8 cellular contexts compared by ENCODE assay signal in the genomic region with DNA sequence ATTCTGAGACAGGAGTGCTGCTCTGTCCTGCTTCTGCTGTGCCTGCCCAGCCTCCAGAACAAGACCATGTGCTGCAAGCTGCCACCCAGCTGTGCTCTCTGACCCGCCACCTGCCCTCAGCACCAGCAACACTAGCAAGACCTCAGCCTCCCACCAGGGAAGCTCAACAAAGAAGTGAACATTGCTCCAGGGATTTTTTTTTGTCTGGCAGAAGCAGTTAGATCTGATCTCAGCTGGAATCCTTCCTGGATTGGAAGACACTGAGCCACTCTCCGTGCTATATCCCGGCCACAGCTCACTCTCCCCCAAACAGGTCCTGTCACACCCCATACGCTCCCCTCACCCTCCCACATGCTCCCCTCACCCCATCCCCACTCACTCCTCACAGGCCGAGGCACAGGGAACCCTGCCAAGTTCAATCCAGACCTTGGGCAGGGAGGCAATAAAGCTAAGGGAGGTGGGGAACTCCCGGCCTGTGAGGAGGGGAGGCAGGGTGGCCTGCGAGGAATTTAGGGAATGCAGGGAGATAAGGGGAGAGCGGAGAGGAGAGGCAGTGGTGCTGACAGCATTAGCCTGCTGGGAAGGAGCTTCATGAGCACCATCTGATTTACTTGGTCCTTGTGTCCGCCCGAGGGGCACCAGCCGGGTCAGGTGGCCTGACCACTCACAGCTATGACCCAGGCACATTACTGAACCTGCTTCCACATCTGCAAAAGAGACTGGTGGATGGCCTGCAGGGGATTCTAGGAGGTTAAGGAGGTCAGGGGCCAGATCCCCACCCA. TPM values are rescaled to one million over a fixed set of nuclear protein-coding genes. Genes with fewer than 3 reads are reported as not detected.
DNase-seq lines count a peak whose midpoint lies in the region; ATAC-seq, FAIRE-seq and TF ChIP-seq lines count a peak whose summit lies in the region.

No MANE protein-coding gene starts in this region.

- no TSS peak for BruUV-seq in HCT116 (replicated peaks; lab: Mats Ljungman, UMichigan)

- H3K4me1 ChIP-seq in HCT116 (ENCODE audit: control insufficient read depth in 1 of 2, insufficient read depth in 2 of 2, low read length in 2 of 2) (peaks cover 54 to 56% of the 10 kb centered on the region in 2 experiments), sigmoid colon (peaks cover 0 to 100% (median 99%) of the 10 kb centered on the region in 4 donors)

- peak overlapping the region; percentile 82 for H3K4me2 ChIP-seq in HCT116 (ENCODE audit: low read length)

- intact Hi-C loops in HCT116 (cut with micrococcal nuclease): no loop called here
- intact Hi-C loops in left ventricle myocardium superior (cut with micrococcal nuclease): no loop called here
- intact Hi-C loops in sigmoid colon (cut with DNase I): no loop called here

- RAD21 ChIA-PET in HCT116 (lab: Charles Lee; ENCODE audit: low non-redundant PET in 1 of 2, low total read pairs in 2 of 2, uncharacterized antibody in 2 of 2, unreplicated experiment in 2 of 2): interaction anchor here in 1 of 2 experiments (0.6 kb wide), 1 partner anchor 325 kb away, joined by 5 read pairs; no protein-coding TSS in a partner anchor

- H3K9ac ChIP-seq in HCT116 (ENCODE audit: low read length) (peak overlapping the region; percentile 32), SK-N-MC (ENCODE audit: insufficient read length) (no peak overlapping the region)

- no peaks in the 10 kb centered on the region for H3K9me2 ChIP-seq in HCT116 (ENCODE audit: insufficient read depth)

- 0 out of 4 replicates have a peak, but pooled peaks cover 0 to 6% of the 10 kb centered on the region in 2 experiments for H3K36me3 ChIP-seq in HCT116 (ENCODE audit: control insufficient read depth in 1 of 2, insufficient read depth in 2 of 2, low read length in 2 of 2)
- H3K36me3 ChIP-seq in SK-N-MC (ENCODE audit: insufficient read depth, low read length): no peaks in the 10 kb centered on the region
- H3K36me3 ChIP-seq in sigmoid colon: no peaks in the 10 kb centered on the region

- no peaks in the 10 kb centered on the region for H3K9me3 ChIP-seq in HCT116 (ENCODE audit: control insufficient read depth in 1 of 2, insufficient read depth in 1 of 2, low read depth in 1 of 2, low read length in 2 of 2)
- no peaks in the 10 kb centered on the region for H3K9me3 ChIP-seq in SK-N-MC (ENCODE audit: low read depth, low read length)
- no peaks in the 10 kb centered on the region for H3K9me3 ChIP-seq in sigmoid colon

- POLR2A ChIA-PET in HCT116 (lab: Charles Lee): no interaction called here

- TF ChIP-seq RAD21 in HCT116 (IDR thresholded peaks at IDR 0.05; ENCODE audit: low read depth): no peak

- no peak for FAIRE-seq in GM12891 (lab: Jason Lieb, UNC)

- H4K20me1 ChIP-seq in HCT116 (ENCODE audit: insufficient read depth): peaks cover 4% of the 10 kb centered on the region; the same call in 1 of the 2 replicates

- peak overlapping the region; percentile 48 for H3K27ac ChIP-seq in HCT116 (ENCODE audit: low read depth, low read length)
- peak overlapping the region; percentile 75 for H3K27ac ChIP-seq in SK-N-MC
- peak overlapping the region; percentile 81 to 94 (median 86) for H3K27ac ChIP-seq in sigmoid colon

- peaks cover 58% of the 10 kb centered on the region for H3K79me2 ChIP-seq in HCT116 (ENCODE audit: insufficient read depth, low read length)

- ATAC-seq in HCT116 (peak; percentile 37), left ventricle myocardium superior (peak; percentile 50), HG03432 (IDR thresholded peaks at IDR 0.05; ENCODE audit: unreplicated experiment) (no peak), GM21825 (IDR thresholded peaks at IDR 0.05; ENCODE audit: unreplicated experiment) (no peak)

- CTCF ChIA-PET in HCT116 (lab: Charles Lee): no interaction called here

- no peaks in the 10 kb centered on the region for H3K27me3 ChIP-seq in HCT116 (ENCODE audit: insufficient read depth, low read length)
- no peaks in the 10 kb centered on the region for H3K27me3 ChIP-seq in sigmoid colon

- no peak overlapping the region for H2AFZ ChIP-seq in HCT116 (ENCODE audit: low read depth, low read length, poor library complexity, severe bottlenecking)

- TF ChIP-seq POLR2A in HCT116 (IDR thresholded peaks at IDR 0.05; ENCODE audit: borderline replicate concordance, extremely low read depth, insufficient read depth, insufficient read length) (no peak), sigmoid colon (IDR thresholded peaks at IDR 0.05) (no peak), GM12891 (IDR thresholded peaks at IDR 0.05; ENCODE audit: low read depth, low read length) (no peak)

- peak overlapping the region in 1 of 2 experiments; percentile 30; a peak in 2 of 4 replicates for H3K4me3 ChIP-seq in HCT116 (replicated peaks in 1 of 2; ENCODE audit: low read depth in 1 of 2, low read length in 2 of 2)
- H3K4me3 ChIP-seq in SK-N-MC: peak overlapping the region; percentile 51
- no peak overlapping the region for H3K4me3 ChIP-seq in sigmoid colon

- TF ChIP-seq CTCF in HCT116 (IDR thresholded peaks at IDR 0.05 in 2 of 3, conservative IDR thresholded peaks at IDR 0.05 in 1 of 3; ENCODE audit: borderline replicate concordance in 1 of 3, insufficient read depth in 1 of 3, low read depth in 2 of 3, low read length in 2 of 3) (no peak), sigmoid colon (IDR thresholded peaks at IDR 0.05) (no peak)

- DNase-seq in HCT116 (ENCODE audit: low read depth, low spot score) (no peak), SK-N-MC (ENCODE audit: low read depth, low spot score) (peak; percentile 55), left ventricle myocardium superior (peak; percentile 64), sigmoid colon (no peak), NOMO-1 (lab: John Stamatoyannopoulos, UW; ENCODE audit: unreplicated experiment in 2 of 2) (no peak), GM12891 (ENCODE audit: insufficient read length, low spot score) (no peak)

- no peak for TF ChIP-seq EP300 in sigmoid colon (IDR thresholded peaks at IDR 0.05)

- WGBS in sigmoid colon, 2 donors: 17 to 51% methylated on average over 11 of the region's 11 CpGs

TF ChIP-seq in HCT116, 20 proteins besides CTCF, POLR2A, EP300 and RAD21:
- TF ChIP-seq EGR1 (IDR thresholded peaks at IDR 0.05; ENCODE audit: low read depth) (no peak), POLR2AphosphoS5 (IDR thresholded peaks at IDR 0.05; ENCODE audit: low read depth, low read length) (no peak), CEBPB (IDR thresholded peaks at IDR 0.05; ENCODE audit: low read depth) (no peak), CBX3 (IDR thresholded peaks at IDR 0.05; ENCODE audit: low read depth) (no peak), ZNF274 (IDR thresholded peaks at IDR 0.05; ENCODE audit: low read depth, low read length) (no peak), SIN3A (IDR thresholded peaks at IDR 0.05; ENCODE audit: low read depth) (no peak), TCF7L2 (IDR thresholded peaks at IDR 0.05; ENCODE audit: borderline replicate concordance, extremely low read depth, insufficient read depth, insufficient read length) (no peak), YY1 (IDR thresholded peaks at IDR 0.05; ENCODE audit: extremely low read depth, insufficient replicate concordance, low read depth, low read length) (no peak), SRF (IDR thresholded peaks at IDR 0.05; ENCODE audit: low read depth) (no peak), EZH2phosphoT487 (IDR thresholded peaks at IDR 0.05; ENCODE audit: borderline replicate concordance) (no peak)

TF ChIP-seq in GM12891, 5 proteins besides CTCF, POLR2A, EP300 and RAD21:
- TF ChIP-seq POU2F2 (IDR thresholded peaks at IDR 0.05; ENCODE audit: low read depth, low read length) (no peak), SPI1 (IDR thresholded peaks at IDR 0.05; ENCODE audit: low read depth, low read length) (no peak), TAF1 (IDR thresholded peaks at IDR 0.05; ENCODE audit: low read depth, low read length) (no peak), POLR2AphosphoS5 (IDR thresholded peaks at IDR 0.05; ENCODE audit: low read depth, low read length) (no peak), PAX5 (IDR thresholded peaks at IDR 0.05; ENCODE audit: insufficient read depth, low read length, severe bottlenecking) (no peak)

RNA-seq across cellular contexts. Expression of gene CCDC85C, which starts 29.7 kb away (rescaled TPM):
- total RNA-seq in HCT116 (2021; ENCODE audit: unreplicated experiment) (42.3 TPM), left ventricle myocardium superior (49.3 TPM), sigmoid colon (10 to 100 TPM; 11.4 to 31.9 (median 23.9) TPM)
- polyA plus RNA-seq in HCT116 (2012): 32.0 and 36.2 TPM in 2 replicates
- 10 to 100 TPM; 12.6 to 79.0 (median 49.9) TPM for polyA plus RNA-seq in sigmoid colon
- polyA plus RNA-seq in GM12891 (2012; ENCODE audit: low read depth, missing spikeins): 0.82 TPM

Comparison
In these comparisons a context has a peak if more than half of its experiments do, and no peak if none do; other contexts are left out.
1. ATAC-seq: peak in HCT116 (single experiment) and left ventricle myocardium superior (single experiment); none in HG03432 (single experiment) and GM21825 (single experiment).
2. DNase-seq: peak in SK-N-MC (single experiment) and left ventricle myocardium superior (single experiment); none in HCT116 (single experiment), sigmoid colon (single experiment), NOMO-1 (0 of 2) and GM12891 (single experiment).
3. Peak in every context shown above with its lines, with median percentiles within 50 percentile points of each other: H3K27ac ChIP-seq.